In the genomic region with DNA sequence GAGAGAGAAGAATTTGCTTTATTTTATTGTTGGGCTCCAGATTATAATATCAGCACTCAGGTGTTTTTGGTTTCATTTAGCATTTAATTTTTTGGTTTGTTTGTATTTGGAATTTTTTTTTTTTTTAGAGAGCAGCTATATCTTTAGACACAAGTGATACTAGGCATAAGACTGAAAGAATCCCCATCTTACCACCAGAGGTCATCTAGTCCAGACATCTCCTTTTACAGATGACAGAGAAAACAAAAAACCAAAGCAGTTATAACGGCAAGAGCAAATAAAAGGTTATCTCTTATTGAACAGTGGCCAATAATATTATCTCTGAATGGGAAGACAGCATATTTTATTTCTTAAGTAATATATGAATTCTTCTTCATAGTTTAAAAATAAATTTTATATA, we compare ENCODE assay signal across 9 cellular contexts. TPM values are rescaled to one million over a fixed set of nuclear protein-coding genes. Genes with fewer than 3 reads are reported as not detected.
DNase-seq lines count a peak whose midpoint lies in the region; ATAC-seq and TF ChIP-seq lines count a peak whose summit lies in the region.
"Had no signal": no experiment of that assay in that cellular context is flagged by ENCODE, and none has a peak within 500 bp of the region (broad histone marks: within the 10 kb centered on the region; RNA-seq: fewer than 3 reads in every experiment).

No MANE protein-coding gene starts in this region.

- TF ChIP-seq CTCF in GM12873 (IDR thresholded peaks at IDR 0.05; ENCODE audit: insufficient read depth, low read depth, low read length, missing control alignments) (peak; percentile 9), RWPE2 (IDR thresholded peaks at IDR 0.05; ENCODE audit: poor library complexity, severe bottlenecking) (peak; percentile 54), fibroblast of the aortic adventitia (IDR thresholded peaks at IDR 0.05; ENCODE audit: insufficient read depth, low read length) (peak; percentile 52), psoas muscle (IDR thresholded peaks at IDR 0.05) (peak; percentile 45), spleen (IDR thresholded peaks at IDR 0.05 in 8 of 11, conservative IDR thresholded peaks at IDR 0.05 in 3 of 11) (peak in 5 of 11 experiments; percentile 12 to 42 (median 32))

- H3K27me3 ChIP-seq in RWPE2 (ENCODE audit: insufficient read depth, poor library complexity, severe bottlenecking) (no peaks in the 10 kb centered on the region), psoas muscle (ENCODE audit: insufficient read depth in 3 of 3, low read length in 2 of 3) (no peaks in the 10 kb centered on the region), spleen (replicated peaks in 1 of 7) (no peaks in the 10 kb centered on the region)

- no peak; the same call in 2 of the 3 replicates for ATAC-seq in RWPE2 (ENCODE audit: low read depth)
- peak in 2 of 4 donors; percentile 60 to 68 for ATAC-seq in psoas muscle
- ATAC-seq in HG02840 (IDR thresholded peaks at IDR 0.05; ENCODE audit: low FRiP score, unreplicated experiment): no peak
- no peak for ATAC-seq in GM19351 (IDR thresholded peaks at IDR 0.05; ENCODE audit: unreplicated experiment)

- WGBS in psoas muscle, 3 donors: 0 to 3% (median 2%) methylated on average over 1 of the region's 1 CpG
- WGBS in spleen, 5 donors: 28 to 63% (median 46%) methylated on average over 1 of the region's 1 CpG

- no peaks in the 10 kb centered on the region for H3K9me3 ChIP-seq in RWPE2 (ENCODE audit: severe bottlenecking)
- no peaks in the 10 kb centered on the region for H3K9me3 ChIP-seq in psoas muscle
- no peaks in the 10 kb centered on the region for H3K9me3 ChIP-seq in spleen

- peaks cover 91% of the 10 kb centered on the region for H3K36me3 ChIP-seq in RWPE2 (ENCODE audit: low read depth)
- peaks cover 0 to 71% of the 10 kb centered on the region in 2 donors for H3K36me3 ChIP-seq in psoas muscle (ENCODE audit: insufficient read depth in 1 of 2, low read depth in 1 of 2)
- peaks cover 0 to 97% (median 57%) of the 10 kb centered on the region in 6 donors for H3K36me3 ChIP-seq in spleen

- H3K4me3 ChIP-seq in RWPE2 (ENCODE audit: severe bottlenecking): no peak overlapping the region
- H3K4me3 ChIP-seq in fibroblast of the aortic adventitia (ENCODE audit: low read depth, low read length): no peak overlapping the region
- H3K4me3 ChIP-seq in psoas muscle: no peak overlapping the region
- H3K4me3 ChIP-seq in spleen: no peak overlapping the region

- H3K27ac ChIP-seq in RWPE2 (ENCODE audit: poor library complexity, severe bottlenecking) (no peak overlapping the region), psoas muscle (peak overlapping the region; percentile 27), spleen (no peak overlapping the region)

- intact Hi-C loops in psoas muscle (cut with DNase I): loop anchor here in 1 of 2 donors (2.0 kb wide), 1 partner anchor 275 kb away; no protein-coding TSS in a partner anchor
- intact Hi-C loops in spleen (cut with DNase I; ENCODE audit: low total_unique reads): loop anchor here (10.0 kb wide), 1 partner anchor 277 kb away; no protein-coding TSS in a partner anchor

- TF ChIP-seq POLR2A in spleen (IDR thresholded peaks at IDR 0.05): no peak

- no peak for DNase-seq in RWPE2 (ENCODE audit: low spot score)
- peak; percentile 64 for DNase-seq in fibroblast of the aortic adventitia (ENCODE audit: low read depth)
- DNase-seq in psoas muscle: no peak
- DNase-seq in SKM-1 treated with dmso at 0.1 percent for 144 hours (lab: John Stamatoyannopoulos, UW; ENCODE audit: unreplicated experiment): no peak
- DNase-seq in spleen: no peak
- DNase-seq: activated effector memory CD4-positive, alpha-beta T cell treated with anti-CD3 and anti-CD28 coated beads, Interleukin-2, amount 50 U/mL, for 16 hours had no signal

- H3K4me1 ChIP-seq in RWPE2 (ENCODE audit: insufficient read depth, poor library complexity, severe bottlenecking): no peaks in the 10 kb centered on the region
- H3K4me1 ChIP-seq in psoas muscle: peaks cover 35% of the 10 kb centered on the region
- H3K4me1 ChIP-seq in spleen: no peaks in the 10 kb centered on the region

RNA-seq across cellular contexts. Expression of a gene that starts 22.8 kb away (rescaled TPM):
- total RNA-seq in fibroblast of the aortic adventitia (ENCODE audit: low replicate concordance) (23.5 and 28.8 TPM in 2 replicates), psoas muscle (100 to 1,000 TPM in 1 of 4 donors, 10 to 100 TPM in 3; 39.9 to 105 (median 65.7) TPM), spleen (10 to 100 TPM; 23.8 to 37.3 (median 26.9) TPM)
- polyA plus RNA-seq in psoas muscle (100 to 1,000 TPM in 1 of 3 donors, 10 to 100 TPM in 2; 25.6 to 120 (median 45.4) TPM), spleen (1 to 10 TPM; 4.2 to 5.9 (median 5.6) TPM)
